In the genomic region with DNA sequence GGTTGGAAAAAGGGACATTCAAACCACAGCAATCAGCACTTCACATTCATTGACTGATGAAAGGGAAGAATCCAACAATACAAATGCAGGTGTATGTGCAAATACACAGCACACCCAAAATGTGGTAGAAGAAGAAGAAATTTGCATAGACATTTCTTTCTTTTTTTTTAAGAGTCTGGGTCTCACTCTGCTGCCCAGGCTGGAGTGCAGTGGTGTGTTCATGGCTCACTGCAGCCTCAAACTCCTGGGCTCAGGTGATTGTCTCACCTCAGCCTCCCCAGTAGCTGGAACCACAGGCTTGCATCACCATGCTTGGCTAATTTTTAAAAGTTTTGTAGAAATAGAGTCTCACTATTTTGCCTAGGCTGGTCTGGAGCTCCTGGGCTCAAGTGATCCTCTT, we compare ENCODE assay signal across 18 cellular contexts.
"Had no signal": no experiment of that assay in that cellular context is flagged by ENCODE, and none has a peak within 500 bp of the region (broad histone marks: within the 10 kb centered on the region; RNA-seq: fewer than 3 reads in every experiment).

No MANE protein-coding gene starts in this region.

- H3K27me3 ChIP-seq: brain microvascular endothelial cell, colonic mucosa, gastrocnemius medialis, heart right ventricle, sigmoid colon, spleen, thyroid gland had no signal

- H3K4me3 Mint-ChIP-seq: activated CD4-positive, alpha-beta memory T cell treated with anti-CD3 and anti-CD28 coated beads for 36 hours; nephron had no signal

- H3K9me3 ChIP-seq: colonic mucosa, gastrocnemius medialis, heart right ventricle, sigmoid colon, spleen, thyroid gland had no signal

- H3K4me1 ChIP-seq: colonic mucosa, gastrocnemius medialis, thyroid gland had no signal

- ATAC-seq: esophagus mucosa, gastrocnemius medialis, heart right ventricle had no signal

- DNase-seq: activated CD4-positive, alpha-beta memory T cell treated with anti-CD3 and anti-CD28 coated beads for 36 hours; activated naive CD4-positive, alpha-beta T cell; activated T-cell treated with anti-CD3 and anti-CD28 coated beads for 4 hours; aorta; brain microvascular endothelial cell; central memory CD4-positive, alpha-beta T cell; colonic mucosa; gastrocnemius medialis; heart right ventricle; nucleus accumbens; sigmoid colon; spleen; stimulated activated CD4-positive, alpha-beta T cell treated with anti-CD3 and anti-CD28 coated beads, Interleukin-4, amount 100 ng/mL, for 4 hours; stimulated activated naive CD4-positive, alpha-beta T cell treated with Interleukin-2 at 50 U/mL for 16 hours; thyroid gland; WERI-Rb-1 had no signal

- H3K27ac Mint-ChIP-seq: activated CD4-positive, alpha-beta memory T cell treated with anti-CD3 and anti-CD28 coated beads for 36 hours; nephron had no signal

- H3K9me3 Mint-ChIP-seq: activated CD4-positive, alpha-beta memory T cell treated with anti-CD3 and anti-CD28 coated beads for 36 hours; nephron had no signal

- H3K4me3 ChIP-seq: colonic mucosa, gastrocnemius medialis, heart right ventricle, sigmoid colon, spleen, thyroid gland had no signal

- H3K4me1 Mint-ChIP-seq: nephron had no signal

- H3K27me3 Mint-ChIP-seq: activated CD4-positive, alpha-beta memory T cell treated with anti-CD3 and anti-CD28 coated beads for 36 hours had no signal

- H3K27ac ChIP-seq: brain microvascular endothelial cell, colonic mucosa, thyroid gland, WERI-Rb-1 had no signal
